In the genomic region with DNA sequence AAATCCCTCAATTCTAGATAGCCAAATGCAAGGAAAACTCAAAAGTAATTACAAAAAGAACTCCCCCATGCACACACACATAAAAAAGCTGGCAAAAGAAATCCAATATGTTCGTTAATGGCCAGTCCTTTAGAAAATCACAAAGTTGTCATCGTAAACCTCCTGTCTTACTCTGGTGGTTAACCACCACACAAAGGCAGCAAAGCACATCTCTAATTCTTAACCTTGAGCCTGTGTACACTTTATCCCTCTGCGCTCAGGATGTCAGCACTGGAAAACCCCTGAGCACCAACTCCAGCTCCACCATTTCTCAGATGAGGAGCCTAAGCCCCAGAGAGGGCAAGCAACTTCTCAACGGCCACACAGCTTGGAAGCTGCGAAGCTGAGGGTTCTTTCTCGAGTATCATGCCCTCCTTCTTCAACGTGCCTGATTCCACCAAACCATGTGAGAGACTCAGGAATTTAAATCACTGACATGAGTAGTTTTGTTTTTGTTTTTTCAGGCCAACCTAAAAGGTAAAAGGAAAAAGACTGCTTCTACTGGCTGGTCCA, we compare ENCODE assay signal across 15 cellular contexts.
DNase-seq lines count a peak whose midpoint lies in the region; ATAC-seq, FAIRE-seq and TF ChIP-seq lines count a peak whose summit lies in the region.
"Had no signal": no experiment of that assay in that cellular context is flagged by ENCODE, and none has a peak within 500 bp of the region (broad histone marks: within the 10 kb centered on the region; RNA-seq: fewer than 3 reads in every experiment).

No MANE protein-coding gene starts in this region.

- CTCF ChIA-PET in activated CD8-positive, alpha-beta memory T cell treated with anti-CD3 and anti-CD28 coated beads, Interleukin-2, amount 10 ng/mL, durations not matched to agents 7 days and 5 days (lab: Charles Lee) = interaction anchor here (0.7 kb wide), 1 partner anchor 73 kb away, joined by 3 read pairs; no protein-coding TSS in a partner anchor
- CTCF ChIA-PET in H1 (lab: Charles Lee; ENCODE audit: partially characterized antibody) (interaction anchor here (0.6 to 1.5 kb wide), 4 partner anchors 12 to 182 kb away, joined by 3 to 4 read pairs (median 4); no protein-coding TSS in a partner anchor), mammary epithelial cell (lab: Charles Lee; ENCODE audit: low non-redundant PET) (no interaction called here)

- intact Hi-C loops in stomach (cut with DNase I; ENCODE audit: low total_unique reads) (no loop called here), mammary epithelial cell (cut with micrococcal nuclease) (no loop called here)

- H4K5ac ChIP-seq in H1 (ENCODE audit: insufficient read length, low read depth, low read length) = no peak overlapping the region

- no peak for FAIRE-seq in H1 (lab: Jason Lieb, UNC)
- FAIRE-seq: GM12878, GM18507, H54, HTR-8/SVneo had no signal

- H2BK20ac ChIP-seq in H1 (ENCODE audit: low read length) = no peak overlapping the region

- H3K14ac ChIP-seq in H1 (ENCODE audit: insufficient read length) = no peak overlapping the region

- TF ChIP-seq EP300 in H1 (IDR thresholded peaks at IDR 0.05; ENCODE audit: borderline replicate concordance in 1 of 2, low read depth in 2 of 2, low read length in 2 of 2) = no peak
- no peak for TF ChIP-seq EP300 in stomach (IDR thresholded peaks at IDR 0.05)

- H3K4me3 ChIP-seq in NB4 (ENCODE audit: low read depth, low read length) (no peak overlapping the region), H1 (ENCODE audit: extremely low read depth in 1 of 4, insufficient read depth in 2 of 4, low read depth in 3 of 4, low read length in 4 of 4) (no peak overlapping the region), stomach (no peak overlapping the region), mammary epithelial cell (replicated peaks in 1 of 3; ENCODE audit: insufficient read depth in 1 of 3, low read depth in 2 of 3, low read length in 3 of 3) (no peak overlapping the region)
- H3K4me3 ChIP-seq: GM12878 had no signal

- H3K23me2 ChIP-seq in H1 (ENCODE audit: low read depth, low read length) = no peaks in the 10 kb centered on the region; the same call in 1 of the 2 replicates

- WGBS in H1 (ENCODE audit: extremely low coverage in 1 of 2, insufficient coverage in 1 of 2, insufficient read length in 1 of 2, insufficient replicate concordance in 2 of 2, low coverage in 1 of 2, low lambda C conversion rate in 2 of 2, missing lambda C conversion rate in 1 of 2), 2 experiments = 81% methylated on average over 7 of the region's 7 CpGs; no CpG with 5 or more reads in 1 of the 2 experiments
- WGBS in stomach, 5 donors = 60 to 80% (median 76%) methylated on average over 7 of the region's 7 CpGs
- WGBS in mammary epithelial cell (ENCODE audit: low coverage, missing lambda C conversion rate) = 62% methylated on average over 7 of the region's 7 CpGs

- H3K56ac ChIP-seq in H1 (replicated peaks; ENCODE audit: insufficient read length, low read depth, low read length) = peak overlapping the region; percentile 10

- no peak for TF ChIP-seq RAD21 in H1 (IDR thresholded peaks at IDR 0.05 in 1 of 2, conservative IDR thresholded peaks at IDR 0.05 in 1 of 2; ENCODE audit: low read depth in 2 of 2, low read length in 2 of 2)

- H3K18ac ChIP-seq in H1 (ENCODE audit: extremely low read depth, low read length) = no peak overlapping the region

- no peaks in the 10 kb centered on the region for H3K9me3 Mint-ChIP-seq in activated CD8-positive, alpha-beta memory T cell treated with anti-CD3 and anti-CD28 coated beads, Interleukin-2, amount 10 ng/mL, durations not matched to agents 7 days and 5 days (ENCODE audit: low read depth)
- H3K9me3 Mint-ChIP-seq: CD4-positive, CD25-positive, alpha-beta regulatory T cell had no signal

- no peaks in the 10 kb centered on the region for H3K36me3 Mint-ChIP-seq in activated CD8-positive, alpha-beta memory T cell treated with anti-CD3 and anti-CD28 coated beads, Interleukin-2, amount 10 ng/mL, durations not matched to agents 7 days and 5 days
- H3K36me3 Mint-ChIP-seq: CD4-positive, CD25-positive, alpha-beta regulatory T cell had no signal

- in situ Hi-C loops in mammary epithelial cell (cut with MboI; ENCODE audit: low sequenced_read_pairs in 2 of 2) = no loop called here

- H3K27me3 Mint-ChIP-seq in activated CD8-positive, alpha-beta memory T cell treated with anti-CD3 and anti-CD28 coated beads, Interleukin-2, amount 10 ng/mL, durations not matched to agents 7 days and 5 days = peaks cover 4% of the 10 kb centered on the region

- H3K27me3 ChIP-seq in H1 (replicated peaks in 1 of 4; ENCODE audit: control insufficient read depth in 3 of 4, extremely low read depth in 1 of 4, insufficient read depth in 3 of 4, low read length in 3 of 4) (no peaks in the 10 kb centered on the region; a peak in 1 of 7 replicates), stomach (peaks cover 0 to 19% (median 0%) of the 10 kb centered on the region in 3 donors), mammary epithelial cell (ENCODE audit: insufficient read depth, low read length) (peaks cover 1% of the 10 kb centered on the region)

- H3K79me2 ChIP-seq in H1 (ENCODE audit: control insufficient read depth in 1 of 2, insufficient read depth in 2 of 2, low read length in 2 of 2) (no peaks in the 10 kb centered on the region), mammary epithelial cell (ENCODE audit: insufficient read depth, low read length) (no peaks in the 10 kb centered on the region)

- 0 out of 2 replicates have a peak overlapping the region, but pooled peaks have one; percentile 77 for H2BK15ac ChIP-seq in H1 (ENCODE audit: low read length)

- no peak overlapping the region for H3K4me3 Mint-ChIP-seq in activated CD8-positive, alpha-beta memory T cell treated with anti-CD3 and anti-CD28 coated beads, Interleukin-2, amount 10 ng/mL, durations not matched to agents 7 days and 5 days
- H3K4me3 Mint-ChIP-seq: CD4-positive, CD25-positive, alpha-beta regulatory T cell had no signal

- no peak overlapping the region for H4K91ac ChIP-seq in H1 (replicated peaks; ENCODE audit: insufficient read length, low read length)

- ATAC-seq in activated CD8-positive, alpha-beta memory T cell treated with anti-CD3 and anti-CD28 coated beads, Interleukin-2, amount 10 ng/mL, durations not matched to agents 7 days and 5 days = no peak
- no peak for ATAC-seq in omental fat pad (ENCODE audit: low FRiP score)
- ATAC-seq: GM12878, HCT116 had no signal

- H3K9ac ChIP-seq in H1 (replicated peaks in 1 of 4; ENCODE audit: extremely low read depth in 1 of 4, low read depth in 3 of 4, low read length in 3 of 4) = no peak overlapping the region
- H3K9ac ChIP-seq in mammary epithelial cell (ENCODE audit: insufficient read depth, low read length) = no peak overlapping the region

- H2AFZ ChIP-seq in H1 (ENCODE audit: low read length) (0 out of 2 replicates have a peak overlapping the region, but pooled peaks have one; percentile 21), mammary epithelial cell (ENCODE audit: low read depth, low read length) (no peak overlapping the region)

- TF ChIP-seq POLR2A in NB4 (IDR thresholded peaks at IDR 0.05; ENCODE audit: extremely low read depth, insufficient read length) = no peak
- no peak for TF ChIP-seq POLR2A in H1 (IDR thresholded peaks at IDR 0.05; ENCODE audit: control extremely low read depth in 1 of 2, low read depth in 2 of 2, low read length in 2 of 2)
- no peak for TF ChIP-seq POLR2A in stomach (IDR thresholded peaks at IDR 0.05)

- no peak overlapping the region for H3K23ac ChIP-seq in H1 (ENCODE audit: insufficient read length)

- no peak overlapping the region for H3K27ac ChIP-seq in H1 (ENCODE audit: low read depth, low read length)
- no peak overlapping the region for H3K27ac ChIP-seq in stomach
- no peak overlapping the region for H3K27ac ChIP-seq in mammary epithelial cell (ENCODE audit: insufficient read depth, low read depth, low read length)
- H3K27ac ChIP-seq: 22Rv1 had no signal

- DNase-seq in activated CD8-positive, alpha-beta memory T cell treated with anti-CD3 and anti-CD28 coated beads, Interleukin-2, amount 10 ng/mL, durations not matched to agents 7 days and 5 days = no peak
- DNase-seq in activated CD8-positive, alpha-beta memory T cell treated with anti-CD3 and anti-CD28 coated beads, Interleukin-2, amount 50 U/mL, for 4 hours = no peak
- peak; percentile 21 for DNase-seq in NB4 (ENCODE audit: low read depth)
- no peak for DNase-seq in H1 (ENCODE audit: low read depth in 1 of 2, low spot score in 2 of 2)
- DNase-seq in stomach = peak; percentile 11
- no peak for DNase-seq in DMS79 (lab: John Stamatoyannopoulos, UW)
- DNase-seq in mammary epithelial cell = no peak
- no peak for DNase-seq in omental fat pad (ENCODE audit: low spot score)
- DNase-seq: CD4-positive, CD25-positive, alpha-beta regulatory T cell had no signal

- H2AK5ac ChIP-seq in H1 (ENCODE audit: low read depth, low read length) = peak overlapping the region; percentile 28; the same call in 1 of the 2 replicates

- no peak overlapping the region for H3K4me2 ChIP-seq in H1 (ENCODE audit: insufficient read depth in 1 of 2, low read depth in 2 of 2, low read length in 2 of 2)
- H3K4me2 ChIP-seq in mammary epithelial cell (ENCODE audit: insufficient read depth, low read depth, low read length) = no peak overlapping the region

- H2BK12ac ChIP-seq in H1 (ENCODE audit: low read depth, low read length) = no peak overlapping the region; the same call in 1 of the 2 replicates

- peaks cover 5 to 13% (median 11%) of the 10 kb centered on the region in 4 experiments; a peak in 5 of 7 replicates for H3K4me1 ChIP-seq in H1 (replicated peaks in 1 of 4; ENCODE audit: control insufficient read depth in 3 of 4, insufficient read depth in 4 of 4, low read length in 3 of 4)
- no peaks in the 10 kb centered on the region for H3K4me1 ChIP-seq in stomach
- H3K4me1 ChIP-seq in mammary epithelial cell (ENCODE audit: insufficient read depth, low read length) = no peaks in the 10 kb centered on the region

- POLR2A ChIA-PET in H1 (lab: Charles Lee; ENCODE audit: partially characterized antibody) = interaction anchor here (1.0 kb wide), 1 partner anchor 8 kb away, joined by 3 read pairs; no protein-coding TSS in a partner anchor

- dilution Hi-C loops in mammary epithelial cell (cut with HindIII; ENCODE audit: low sequenced_read_pairs) = no loop called here

- H3K9me3 ChIP-seq in H1 (ENCODE audit: insufficient read depth in 2 of 2, low read depth in 1 of 2, low read length in 1 of 2) (no peaks in the 10 kb centered on the region), stomach (no peaks in the 10 kb centered on the region), mammary epithelial cell (replicated peaks; ENCODE audit: insufficient read depth, low read length) (no peaks in the 10 kb centered on the region)

- H4K20me1 ChIP-seq in H1 (replicated peaks in 1 of 2; ENCODE audit: control insufficient read depth in 1 of 2, insufficient read depth in 2 of 2, low read length in 2 of 2) = no peaks in the 10 kb centered on the region
- no peaks in the 10 kb centered on the region for H4K20me1 ChIP-seq in mammary epithelial cell (ENCODE audit: insufficient read depth, low read length)

- H3K27ac Mint-ChIP-seq in activated CD8-positive, alpha-beta memory T cell treated with anti-CD3 and anti-CD28 coated beads, Interleukin-2, amount 10 ng/mL, durations not matched to agents 7 days and 5 days = peak overlapping the region; percentile 6
- H3K27ac Mint-ChIP-seq: CD4-positive, CD25-positive, alpha-beta regulatory T cell had no signal

- H3K79me1 ChIP-seq in H1 (ENCODE audit: low read depth, low read length) = no peaks in the 10 kb centered on the region

- peaks cover 49% of the 10 kb centered on the region for H3K4me1 Mint-ChIP-seq in activated CD8-positive, alpha-beta memory T cell treated with anti-CD3 and anti-CD28 coated beads, Interleukin-2, amount 10 ng/mL, durations not matched to agents 7 days and 5 days
- H3K4me1 Mint-ChIP-seq: CD4-positive, CD25-positive, alpha-beta regulatory T cell had no signal

- no peak overlapping the region for H2BK5ac ChIP-seq in H1 (ENCODE audit: low read depth, low read length)

- H3K4ac ChIP-seq in H1 (replicated peaks; ENCODE audit: insufficient read length, low read depth, low read length) = no peak overlapping the region

- H2BK120ac ChIP-seq in H1 (replicated peaks; ENCODE audit: low read depth, low read length) = no peak overlapping the region

- BruUV-seq in mammary epithelial cell (replicated peaks; lab: Mats Ljungman, UMichigan) = no TSS peak

- H3K36me3 ChIP-seq in H1 (ENCODE audit: control insufficient read depth in 2 of 4, insufficient read depth in 4 of 4, low read length in 3 of 4) = no peaks in the 10 kb centered on the region
- no peaks in the 10 kb centered on the region for H3K36me3 ChIP-seq in stomach
- H3K36me3 ChIP-seq in mammary epithelial cell (ENCODE audit: insufficient read depth, low read length) = no peaks in the 10 kb centered on the region

- no peak overlapping the region for H4K8ac ChIP-seq in H1 (ENCODE audit: extremely low read depth, insufficient read depth, low read length)

- no peak for TF ChIP-seq CTCF in NB4 (IDR thresholded peaks at IDR 0.05; ENCODE audit: low read depth, low read length)
- no peak for TF ChIP-seq CTCF in H1 (IDR thresholded peaks at IDR 0.05; ENCODE audit: control extremely low read depth in 1 of 3, insufficient read depth in 1 of 3, low read depth in 1 of 3, low read length in 3 of 3)
- TF ChIP-seq CTCF in stomach (IDR thresholded peaks at IDR 0.05) = no peak
- no peak for TF ChIP-seq CTCF in mammary epithelial cell (conservative IDR thresholded peaks at IDR 0.05 in 1 of 2, IDR thresholded peaks at IDR 0.05 in 1 of 2; ENCODE audit: extremely low read depth in 1 of 2, insufficient read depth in 1 of 2, low read depth in 1 of 2, low read length in 2 of 2)
- no peak for TF ChIP-seq CTCF in omental fat pad (IDR thresholded peaks at IDR 0.05)

Comparison
In these comparisons a context has a peak if more than half of its experiments do, and no peak if none do; other contexts are left out.
1. DNase-seq: peak in NB4 (single experiment) and stomach (single experiment); none in activated CD8-positive, alpha-beta memory T cell treated with anti-CD3 and anti-CD28 coated beads, Interleukin-2, amount 10 ng/mL, durations not matched to agents 7 days and 5 days (single experiment), activated CD8-positive, alpha-beta memory T cell treated with anti-CD3 and anti-CD28 coated beads, Interleukin-2, amount 50 U/mL, for 4 hours (single experiment), H1 (0 of 2), DMS79 (single experiment), mammary epithelial cell (single experiment) and omental fat pad (single experiment).